ENCODE assay signal across 16 cellular contexts in genomic region chr2:46462936-46463335, GRCh38. TPM values are rescaled to one million over a fixed set of nuclear protein-coding genes. Genes with fewer than 3 reads are reported as not detected.
DNase-seq lines count a peak whose midpoint lies in the region; ATAC-seq lines count a peak whose summit lies in the region.
"Had no signal": no experiment of that assay in that cellular context is flagged by ENCODE, and none has a peak within 500 bp of the region (broad histone marks: within the 10 kb centered on the region; RNA-seq: fewer than 3 reads in every experiment).

No MANE protein-coding gene starts in this region.

- no peaks in the 10 kb centered on the region for H3K27me3 ChIP-seq in BLaER1 treated with 17β-estradiol and CSF1 and Interleukin-3, amounts not matched to agents 10 nM and 100 nM
- no peaks in the 10 kb centered on the region for H3K27me3 ChIP-seq in aorta (ENCODE audit: control insufficient read depth in 1 of 2, insufficient read depth in 2 of 2, low read length in 1 of 2)
- H3K27me3 ChIP-seq: BLaER1 had no signal

- no peaks in the 10 kb centered on the region for H4K20me1 ChIP-seq in BLaER1 treated with 17β-estradiol and CSF1 and Interleukin-3, amounts not matched to agents 10 nM and 100 nM
- H4K20me1 ChIP-seq: BLaER1 had no signal

- ATAC-seq in aorta (ENCODE audit: low FRiP score): no peak

- H3K9ac ChIP-seq in BLaER1 treated with 17β-estradiol and CSF1 and Interleukin-3, amounts not matched to agents 10 nM and 100 nM: 0 out of 22 replicates have a peak overlapping the region, but pooled peaks of 3 of the 11 experiments have one; percentile 8 to 30 (median 24)

- H3K9me3 ChIP-seq in BLaER1 treated with 17β-estradiol and CSF1 and Interleukin-3, amounts not matched to agents 10 nM and 100 nM (replicated peaks in 1 of 11): no peaks in the 10 kb centered on the region
- no peaks in the 10 kb centered on the region for H3K9me3 ChIP-seq in aorta (ENCODE audit: control insufficient read depth, low read length)
- H3K9me3 ChIP-seq: BLaER1 had no signal

- H3K4me3 ChIP-seq in BLaER1 treated with 17β-estradiol and CSF1 and Interleukin-3, amounts not matched to agents 10 nM and 100 nM: no peak overlapping the region
- no peak overlapping the region for H3K4me3 ChIP-seq in aorta (ENCODE audit: low read length in 2 of 2)
- H3K4me3 ChIP-seq: BLaER1 had no signal

- H3K4me1 ChIP-seq in BLaER1 treated with 17β-estradiol and CSF1 and Interleukin-3, amounts not matched to agents 10 nM and 100 nM: peaks cover 27 to 48% (median 38%) of the 10 kb centered on the region in 10 experiments
- no peaks in the 10 kb centered on the region for H3K4me1 ChIP-seq in aorta (ENCODE audit: control insufficient read depth in 1 of 2, insufficient read depth in 2 of 2, low read length in 2 of 2)

- H3K4me2 ChIP-seq in BLaER1 treated with 17β-estradiol and CSF1 and Interleukin-3, amounts not matched to agents 10 nM and 100 nM: peak overlapping the region in 4 of 11 experiments; percentile 86 to 95 (median 90); a peak in 6 of 22 replicates
- H3K4me2 ChIP-seq: BLaER1 had no signal

- H3K36me3 ChIP-seq in BLaER1 treated with 17β-estradiol and CSF1 and Interleukin-3, amounts not matched to agents 10 nM and 100 nM: no peaks in the 10 kb centered on the region
- H3K36me3 ChIP-seq in aorta (ENCODE audit: control insufficient read depth in 1 of 2, insufficient read depth in 2 of 2, low read length in 1 of 2): no peaks in the 10 kb centered on the region
- H3K36me3 ChIP-seq: BLaER1 had no signal

- peak; percentile 15 for DNase-seq in RPMI7951 (ENCODE audit: low read depth)
- peak; percentile 98 for DNase-seq in fibroblast of peridontal ligament (ENCODE audit: extremely low read depth)
- DNase-seq in stromal cell of bone marrow (ENCODE audit: low read depth): peak; percentile 95
- DNase-seq in aorta: no peak
- no peak for DNase-seq in dermis blood vessel endothelial cell
- no peak for DNase-seq in NCI-H69 (lab: John Stamatoyannopoulos, UW)
- DNase-seq: DMS 273 treated with DMSO at 0.1 percent for 48 hours, EL, Kasumi-1, NCI-H1417, NCI-H1930, NCI-H2171 treated with DMSO at 0.1 percent for 48 hours, NCI-H510A had no signal

- peak overlapping the region in 7 of 11 experiments; percentile 59 to 81 (median 75); a peak in 9 of 22 replicates for H3K27ac ChIP-seq in BLaER1 treated with 17β-estradiol and CSF1 and Interleukin-3, amounts not matched to agents 10 nM and 100 nM
- no peak overlapping the region for H3K27ac ChIP-seq in aorta (ENCODE audit: low read depth in 1 of 2, low read length in 2 of 2)
- H3K27ac ChIP-seq: RWPE1 had no signal

- 87 to 91% methylated on average over 3 of the region's 3 CpGs for WGBS in aorta, 2 donors

- intact Hi-C loops in aorta (cut with DNase I): loop anchor here (2.0 kb wide), 1 partner anchor 188 kb away; no protein-coding TSS in a partner anchor

RNA-seq across cellular contexts. Expression of gene TMEM247, which starts 16.4 kb away (rescaled TPM):
- not detected in 2 replicates for total RNA-seq in RPMI7951 (2014; rRNA removed; shearing (Covaris generic))
- total RNA-seq in aorta (not detected), dermis blood vessel endothelial cell (not detected in 2 replicates)
- polyA plus RNA-seq in aorta: not detected

Comparison
In these comparisons a context has a peak if more than half of its experiments do, and no peak if none do; other contexts are left out.
1. H3K27ac ChIP-seq: peak in BLaER1 treated with 17β-estradiol and CSF1 and Interleukin-3, amounts not matched to agents 10 nM and 100 nM (7 of 11); none in aorta (0 of 2).
2. DNase-seq: peak in RPMI7951 (single experiment), fibroblast of peridontal ligament (single experiment) and stromal cell of bone marrow (single experiment); none in aorta (0 of 2), dermis blood vessel endothelial cell (single experiment) and NCI-H69 (single experiment).